1 cellular context compared by ENCODE assay signal in genomic region chr20:37384683-37385174, GRCh38.
A peak's percentile ranks its signal among the peaks of the same experiment; 100 is the strongest.
TF ChIP-seq lines count a peak whose summit lies in the region.

No MANE protein-coding gene starts in this region.

TF ChIP-seq in HepG2, 621 proteins besides CTCF, POLR2A, EP300 and RAD21 (continued from another document and continues in another):
- TF ChIP-seq SNRNP70 (IDR thresholded peaks at IDR 0.05; ENCODE audit: low read depth, low read length) (no peak), ZNF207 (IDR thresholded peaks at IDR 0.05; ENCODE audit: borderline replicate concordance) (no peak), FOSL1 (CRISPR knock-in tag; IDR thresholded peaks at IDR 0.05; ENCODE audit: borderline replicate concordance) (no peak), ELF3 (CRISPR knock-in tag; IDR thresholded peaks at IDR 0.05) (peak; percentile 36; the same call in 1 of the 2 replicates), HMGA1 (CRISPR knock-in tag; conservative IDR thresholded peaks at IDR 0.05) (no peak), ZBTB20 (CRISPR knock-in tag; IDR thresholded peaks at IDR 0.05; ENCODE audit: borderline replicate concordance, low read depth) (no peak), ZNF775 (CRISPR knock-in tag; IDR thresholded peaks at IDR 0.05; ENCODE audit: borderline replicate concordance) (no peak), GFI1 (CRISPR knock-in tag; IDR thresholded peaks at IDR 0.05; ENCODE audit: borderline replicate concordance) (no peak), NFATC3 (CRISPR knock-in tag; IDR thresholded peaks at IDR 0.05) (no peak), SETDB1 (CRISPR knock-in tag; IDR thresholded peaks at IDR 0.05; ENCODE audit: borderline replicate concordance) (no peak), ZBTB43 (CRISPR knock-in tag; conservative IDR thresholded peaks at IDR 0.05) (0 out of 2 replicates have a peak, but pooled peaks have one; percentile 37), HHEX (CRISPR knock-in tag; IDR thresholded peaks at IDR 0.05) (no peak), PCBP1 (IDR thresholded peaks at IDR 0.05; ENCODE audit: borderline replicate concordance, low read depth, low read length) (0 out of 2 replicates have a peak, but pooled peaks have one; percentile 31), ATRX (CRISPR knock-in tag; IDR thresholded peaks at IDR 0.05; ENCODE audit: borderline replicate concordance) (no peak), ZNF784 (CRISPR knock-in tag; IDR thresholded peaks at IDR 0.05; ENCODE audit: borderline replicate concordance) (no peak), ZNF83 (CRISPR knock-in tag; IDR thresholded peaks at IDR 0.05; ENCODE audit: borderline replicate concordance) (0 out of 2 replicates have a peak, but pooled peaks have one; percentile 47), MEIS1 (CRISPR knock-in tag; IDR thresholded peaks at IDR 0.05; ENCODE audit: borderline replicate concordance) (no peak), GTF2F1 (IDR thresholded peaks at IDR 0.05; ENCODE audit: low read length) (no peak), ZBTB2 (CRISPR knock-in tag; IDR thresholded peaks at IDR 0.05; ENCODE audit: low read depth) (peak; percentile 2; the same call in 1 of the 2 replicates), ZNF20 (CRISPR knock-in tag; IDR thresholded peaks at IDR 0.05) (no peak), RFX5 (IDR thresholded peaks at IDR 0.05; ENCODE audit: low read depth, low read length) (no peak; the same call in 1 of the 2 replicates), HBP1 (CRISPR knock-in tag; IDR thresholded peaks at IDR 0.05; ENCODE audit: low read depth) (no peak), ZNF660 (CRISPR knock-in tag; IDR thresholded peaks at IDR 0.05; ENCODE audit: borderline replicate concordance, low read depth) (no peak), CHD2 (IDR thresholded peaks at IDR 0.05; ENCODE audit: low read depth, low read length) (no peak), ZFP82 (CRISPR knock-in tag; IDR thresholded peaks at IDR 0.05; ENCODE audit: borderline replicate concordance) (no peak), RFX3 (CRISPR knock-in tag; IDR thresholded peaks at IDR 0.05) (no peak), HNRNPH1 (optimal IDR thresholded peaks at IDR 0.05; ENCODE audit: low read depth, low read length) (no peak), SALL2 (CRISPR knock-in tag; IDR thresholded peaks at IDR 0.05) (peak; percentile 51; the same call in 1 of the 2 replicates), POLR2AphosphoS5 (IDR thresholded peaks at IDR 0.05; ENCODE audit: low read depth, low read length) (no peak), ZNF260 (CRISPR knock-in tag; IDR thresholded peaks at IDR 0.05; ENCODE audit: borderline replicate concordance, low read depth) (no peak), BATF2 (CRISPR knock-in tag; IDR thresholded peaks at IDR 0.05) (0 out of 2 replicates have a peak, but pooled peaks have one; percentile 38), TFDP2 (CRISPR knock-in tag; IDR thresholded peaks at IDR 0.05) (no peak), SNAPC5 (CRISPR knock-in tag; IDR thresholded peaks at IDR 0.05; ENCODE audit: borderline replicate concordance) (no peak), AKNA (CRISPR knock-in tag; IDR thresholded peaks at IDR 0.05; ENCODE audit: borderline replicate concordance) (no peak), FLYWCH1 (CRISPR knock-in tag; IDR thresholded peaks at IDR 0.05) (no peak), ZBTB8A (CRISPR knock-in tag; IDR thresholded peaks at IDR 0.05; ENCODE audit: borderline replicate concordance, low read depth) (no peak), ZEB1 (IDR thresholded peaks at IDR 0.05; ENCODE audit: insufficient replicate concordance, low read depth) (no peak), ZNF12 (CRISPR knock-in tag; IDR thresholded peaks at IDR 0.05) (no peak), ZNF383 (CRISPR knock-in tag; IDR thresholded peaks at IDR 0.05; ENCODE audit: borderline replicate concordance) (no peak), KDM6A (CRISPR knock-in tag; IDR thresholded peaks at IDR 0.05; ENCODE audit: low read depth) (no peak), NFE2L2 (IDR thresholded peaks at IDR 0.05; ENCODE audit: low read length) (no peak), JARID2 (CRISPR knock-in tag; IDR thresholded peaks at IDR 0.05; ENCODE audit: insufficient replicate concordance) (no peak), ZBTB25 (CRISPR knock-in tag; IDR thresholded peaks at IDR 0.05) (peak; percentile 37; the same call in 1 of the 2 replicates), ZBTB46 (CRISPR knock-in tag; IDR thresholded peaks at IDR 0.05; ENCODE audit: borderline replicate concordance) (no peak), HMGXB4 (CRISPR knock-in tag; IDR thresholded peaks at IDR 0.05; ENCODE audit: borderline replicate concordance in 1 of 2, low read depth in 1 of 2) (peak in 1 of 2 experiments; percentile 43; a peak in 1 of 4 replicates), ZNF562 (CRISPR knock-in tag; IDR thresholded peaks at IDR 0.05; ENCODE audit: borderline replicate concordance) (no peak)
